Comparison of ENCODE assay signal across 8 cellular contexts in genomic region chr18:26548144-26549102, GRCh38. TPM values are rescaled to one million over a fixed set of nuclear protein-coding genes. Genes with fewer than 3 reads are reported as not detected.
A peak's percentile ranks its signal among the peaks of the same experiment; 100 is the strongest.
DNase-seq lines count a peak whose midpoint lies in the region; ATAC-seq lines count a peak whose summit lies in the region.

TSS of gene KCTD1 (minus strand) at chr18:26548553. CDS start at chr18:26548536, 17 bp downstream.

- H3K4me1 ChIP-seq in mononuclear cell (ENCODE audit: insufficient read depth, low read length) = peaks cover 36% of the 10 kb centered on the region

- peaks cover 49% of the 10 kb centered on the region for H3K27me3 ChIP-seq in mononuclear cell (ENCODE audit: insufficient read depth, low read length)

- peak within 1 kb of the TSS; percentile 65 for H3K4me3 ChIP-seq in mononuclear cell (ENCODE audit: low read length)

- H3K27ac ChIP-seq in epithelial cell of prostate = peak within 1 kb of the TSS; percentile 94

- no peaks in the 10 kb centered on the region for H3K9me3 ChIP-seq in mononuclear cell (ENCODE audit: low read depth, low read length)

- DNase-seq in COLO668 (lab: John Stamatoyannopoulos, UW; ENCODE audit: unreplicated experiment) = peak; percentile 87
- DNase-seq in HT-29 (ENCODE audit: low spot score) = peak; percentile 78
- peak; percentile 80 for DNase-seq in NOMO-1 treated with DMSO at 0.1 percent for 48 hours (lab: John Stamatoyannopoulos, UW; ENCODE audit: unreplicated experiment)
- DNase-seq in activated CD8-positive, alpha-beta memory T cell treated with anti-CD3 and anti-CD28 coated beads, Interleukin-2, amount 50 U/mL, for 48 hours = peak; percentile 83
- no peak for DNase-seq in epithelial cell of prostate (ENCODE audit: low read depth, low spot score)
- peak; percentile 57 for DNase-seq in stimulated activated CD8-positive, alpha-beta memory T cell treated with anti-CD3 and anti-CD28 coated beads, Interleukin-4, amount 100 ng/mL, for 24 hours (ENCODE audit: low read depth)

- ATAC-seq in GM19468 (IDR thresholded peaks at IDR 0.05; ENCODE audit: extremely low read depth, unreplicated experiment) = peak; percentile 59

RNA-seq across cellular contexts. Expression of gene KCTD1, which starts in this region (rescaled TPM):
- 23.4 and 29.5 TPM in 2 replicates for total RNA-seq in HT-29 (2014; rRNA removed; shearing (Covaris generic))
- total RNA-seq in mononuclear cell = 1.3 TPM

Comparison
In these comparisons a context has a peak if more than half of its experiments do, and no peak if none do; other contexts are left out.
1. RNA of gene KCTD1 (total RNA-seq): 23.4 to 29.5 TPM in HT-29; 1.3 TPM in mononuclear cell (single experiment); every median in the first group is over 10 times any median in the second.